Comparison of ENCODE assay signal across 13 cellular contexts in genomic region chr4:174119051-174119450, GRCh38.
A peak's percentile ranks its signal among the peaks of the same experiment; 100 is the strongest.
DNase-seq lines count a peak whose midpoint lies in the region; ATAC-seq and TF ChIP-seq lines count a peak whose summit lies in the region.
"Had no signal": no experiment of that assay in that cellular context is flagged by ENCODE, and none has a peak within 500 bp of the region (broad histone marks: within the 10 kb centered on the region; RNA-seq: fewer than 3 reads in every experiment).

No MANE protein-coding gene starts in this region.

- H3K4me3 Mint-ChIP-seq in stimulated activated naive CD8-positive, alpha-beta T cell treated with anti-CD3 and anti-CD28 coated beads, Interleukin-15, amount 100 ng/mL, for 72 hours, result no peak overlapping the region
- H3K4me3 Mint-ChIP-seq: natural killer cell treated with Interleukin-12 subunit alpha and Interleukin-12 subunit beta and Interleukin-15 and Interleukin-18, amount 100 ng/mL, for 72 hours had no signal

- no peak overlapping the region for H3K9ac ChIP-seq in mammary epithelial cell (ENCODE audit: insufficient read depth, low read length)

- no peaks in the 10 kb centered on the region for H4K20me1 ChIP-seq in mammary epithelial cell (ENCODE audit: insufficient read depth, low read length)

- no peak for TF ChIP-seq CTCF in mammary epithelial cell (conservative IDR thresholded peaks at IDR 0.05 in 1 of 2, IDR thresholded peaks at IDR 0.05 in 1 of 2; ENCODE audit: extremely low read depth in 1 of 2, insufficient read depth in 1 of 2, low read depth in 1 of 2, low read length in 2 of 2)
- no peak for TF ChIP-seq CTCF in right atrium auricular region (IDR thresholded peaks at IDR 0.05)

- H3K4me2 ChIP-seq in mammary epithelial cell (ENCODE audit: insufficient read depth, low read depth, low read length), result no peak overlapping the region

- no peak overlapping the region for H2AFZ ChIP-seq in mammary epithelial cell (ENCODE audit: low read depth, low read length)

- H3K79me2 ChIP-seq in mammary epithelial cell (ENCODE audit: insufficient read depth, low read length), result no peaks in the 10 kb centered on the region

- H3K36me3 ChIP-seq in mammary epithelial cell (ENCODE audit: insufficient read depth, low read length), result no peaks in the 10 kb centered on the region
- no peaks in the 10 kb centered on the region for H3K36me3 ChIP-seq in right atrium auricular region

- ATAC-seq in GM18909 (IDR thresholded peaks at IDR 0.05; ENCODE audit: poor library complexity, unreplicated experiment), result no peak
- no peak for ATAC-seq in stimulated activated naive CD8-positive, alpha-beta T cell treated with anti-CD3 and anti-CD28 coated beads, Interleukin-15, amount 100 ng/mL, for 72 hours
- ATAC-seq: natural killer cell treated with Interleukin-12 subunit alpha and Interleukin-12 subunit beta and Interleukin-15 and Interleukin-18, amount 100 ng/mL, for 72 hours had no signal

- peaks cover 4% of the 10 kb centered on the region for H3K27me3 ChIP-seq in mammary epithelial cell (ENCODE audit: insufficient read depth, low read length)
- no peaks in the 10 kb centered on the region for H3K27me3 ChIP-seq in right atrium auricular region

- no peak overlapping the region for H3K27ac Mint-ChIP-seq in stimulated activated naive CD8-positive, alpha-beta T cell treated with anti-CD3 and anti-CD28 coated beads, Interleukin-15, amount 100 ng/mL, for 72 hours
- H3K27ac Mint-ChIP-seq: natural killer cell treated with Interleukin-12 subunit alpha and Interleukin-12 subunit beta and Interleukin-15 and Interleukin-18, amount 100 ng/mL, for 72 hours had no signal

- H3K9me3 ChIP-seq in mammary epithelial cell (replicated peaks; ENCODE audit: insufficient read depth, low read length) (no peaks in the 10 kb centered on the region), right atrium auricular region (no peaks in the 10 kb centered on the region)

- H3K27me3 Mint-ChIP-seq in stimulated activated naive CD8-positive, alpha-beta T cell treated with anti-CD3 and anti-CD28 coated beads, Interleukin-15, amount 100 ng/mL, for 72 hours, result peaks cover 52% of the 10 kb centered on the region

- CTCF ChIA-PET in mammary epithelial cell (lab: Charles Lee; ENCODE audit: low non-redundant PET), result no interaction called here

- dilution Hi-C loops in mammary epithelial cell (cut with HindIII; ENCODE audit: low sequenced_read_pairs), result no loop called here

- no peak overlapping the region for H3K4me3 ChIP-seq in mammary epithelial cell (replicated peaks in 1 of 3; ENCODE audit: insufficient read depth in 1 of 3, low read depth in 2 of 3, low read length in 3 of 3)
- no peak overlapping the region for H3K4me3 ChIP-seq in right atrium auricular region

- no TSS peak for BruUV-seq in mammary epithelial cell (replicated peaks; lab: Mats Ljungman, UMichigan)

- in situ Hi-C loops in mammary epithelial cell (cut with MboI; ENCODE audit: low sequenced_read_pairs in 2 of 2), result no loop called here

- no peaks in the 10 kb centered on the region for H3K9me3 Mint-ChIP-seq in stimulated activated naive CD8-positive, alpha-beta T cell treated with anti-CD3 and anti-CD28 coated beads, Interleukin-15, amount 100 ng/mL, for 72 hours
- H3K9me3 Mint-ChIP-seq: natural killer cell treated with Interleukin-12 subunit alpha and Interleukin-12 subunit beta and Interleukin-15 and Interleukin-18, amount 100 ng/mL, for 72 hours had no signal

- intact Hi-C loops in mammary epithelial cell (cut with micrococcal nuclease), result no loop called here

- H3K4me1 ChIP-seq in mammary epithelial cell (ENCODE audit: insufficient read depth, low read length), result no peaks in the 10 kb centered on the region
- H3K4me1 ChIP-seq in right atrium auricular region, result peaks cover 0 to 26% of the 10 kb centered on the region in 2 donors

- DNase-seq in EH (ENCODE audit: low read depth) (peak; percentile 64), MV-4-11 (lab: John Stamatoyannopoulos, UW) (peak; percentile 68), mammary epithelial cell (peak; percentile 18), renal cortical epithelial cell (ENCODE audit: low read depth) (peak; percentile 18), right atrium auricular region (ENCODE audit: low spot score) (no peak)
- no peak for DNase-seq in activated CD8-positive, alpha-beta memory T cell treated with anti-CD3 and anti-CD28 coated beads, Interleukin-2, amount 50 U/mL, for 48 hours
- no peak for DNase-seq in stimulated activated naive CD8-positive, alpha-beta T cell treated with anti-CD3 and anti-CD28 coated beads, Interleukin-15, amount 100 ng/mL, for 72 hours
- DNase-seq: DND-41, NCI-H2029, OCI-M1 had no signal

- H3K27ac ChIP-seq in mammary epithelial cell (ENCODE audit: insufficient read depth, low read depth, low read length), result no peak overlapping the region
- H3K27ac ChIP-seq in right atrium auricular region, result no peak overlapping the region
- H3K27ac ChIP-seq: epithelial cell of prostate had no signal

- WGBS in mammary epithelial cell (ENCODE audit: low coverage, missing lambda C conversion rate), result 79% methylated on average over 4 of the region's 4 CpGs

- H3K4me1 Mint-ChIP-seq in stimulated activated naive CD8-positive, alpha-beta T cell treated with anti-CD3 and anti-CD28 coated beads, Interleukin-15, amount 100 ng/mL, for 72 hours, result no peaks in the 10 kb centered on the region

Comparison
In these comparisons a context has a peak if more than half of its experiments do, and no peak if none do; other contexts are left out.
1. DNase-seq: peak in EH (single experiment), MV-4-11 (single experiment), mammary epithelial cell (single experiment) and renal cortical epithelial cell (single experiment); none in right atrium auricular region (single experiment), activated CD8-positive, alpha-beta memory T cell treated with anti-CD3 and anti-CD28 coated beads, Interleukin-2, amount 50 U/mL, for 48 hours (single experiment) and stimulated activated naive CD8-positive, alpha-beta T cell treated with anti-CD3 and anti-CD28 coated beads, Interleukin-15, amount 100 ng/mL, for 72 hours (0 of 2).